Comparison of ENCODE assay signal across 8 cellular contexts in the genomic region with DNA sequence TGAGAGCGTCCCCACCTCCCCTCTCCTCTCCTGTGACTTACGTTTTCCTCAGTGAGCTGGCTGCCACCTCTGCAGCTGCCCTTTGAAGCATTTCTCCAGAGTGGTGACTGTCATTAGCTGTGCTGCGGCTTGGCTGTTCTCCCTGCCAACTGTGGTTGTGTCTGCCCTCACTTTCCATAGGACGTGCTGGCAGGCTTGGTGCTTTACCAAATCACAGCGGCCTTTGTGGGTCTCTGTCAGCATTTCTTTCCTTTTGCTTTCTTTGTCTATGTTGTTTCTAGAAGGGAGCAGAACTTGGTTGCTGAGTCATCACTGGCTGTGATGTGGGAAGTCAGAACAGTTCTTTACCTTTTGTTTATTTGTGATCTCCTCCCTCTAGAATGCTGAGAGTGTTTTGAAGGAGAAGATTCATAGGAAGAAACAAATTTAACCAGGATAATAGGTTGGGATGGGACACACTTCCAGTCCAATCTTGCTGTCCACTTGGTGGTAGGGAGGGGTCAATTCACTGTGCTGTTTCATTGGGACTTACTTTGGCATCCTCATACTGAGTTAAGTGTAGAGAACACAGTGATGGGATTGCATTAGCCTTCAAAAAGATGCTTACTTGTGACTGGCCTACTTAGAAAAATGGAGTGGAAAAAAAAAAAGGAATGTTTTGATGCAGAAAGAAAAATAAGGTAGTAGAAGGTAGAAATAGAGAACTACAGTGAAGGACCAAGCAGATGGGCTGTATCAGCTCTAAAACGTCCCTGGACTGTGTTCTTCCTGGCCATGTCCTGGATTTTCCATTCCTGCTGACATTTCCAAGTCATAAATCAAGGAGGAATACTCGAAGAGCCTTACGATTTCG.
DNase-seq lines count a peak whose midpoint lies in the region; ATAC-seq and TF ChIP-seq lines count a peak whose summit lies in the region.

No MANE protein-coding gene starts in this region.

- no peak for TF ChIP-seq POLR2A in esophagus squamous epithelium (IDR thresholded peaks at IDR 0.05)

- H3K27me3 ChIP-seq in esophagus squamous epithelium, result no peaks in the 10 kb centered on the region

- H3K36me3 ChIP-seq in esophagus squamous epithelium, result no peaks in the 10 kb centered on the region

- no peak overlapping the region for H3K4me3 Mint-ChIP-seq in progenitor cell of endocrine pancreas (ENCODE audit: low read depth)

- TF ChIP-seq CTCF in RWPE1 (conservative IDR thresholded peaks at IDR 0.05; ENCODE audit: low read depth), result no peak
- TF ChIP-seq CTCF in esophagus squamous epithelium (IDR thresholded peaks at IDR 0.05), result no peak
- no peak for TF ChIP-seq CTCF in progenitor cell of endocrine pancreas (IDR thresholded peaks at IDR 0.05; ENCODE audit: unreplicated experiment)

- POLR2A ChIA-PET in RWPE1 (lab: Yijun Ruan, JAX; ENCODE audit: low non-redundant PET), result no interaction called here

- CTCF ChIA-PET in RWPE1 (lab: Yijun Ruan, JAX), result interaction anchor here (0.6 kb wide), 1 partner anchor 468 kb away, joined by 6 read pairs; no protein-coding TSS in a partner anchor

- peaks cover 12 to 63% (median 41%) of the 10 kb centered on the region in 3 donors for H3K4me1 ChIP-seq in esophagus squamous epithelium

- H3K9me3 Mint-ChIP-seq in progenitor cell of endocrine pancreas (ENCODE audit: low read depth), result no peaks in the 10 kb centered on the region

- peaks cover 13% of the 10 kb centered on the region for H3K4me1 Mint-ChIP-seq in progenitor cell of endocrine pancreas (ENCODE audit: low read depth)

- no peak overlapping the region for H3K27ac Mint-ChIP-seq in progenitor cell of endocrine pancreas

- no peaks in the 10 kb centered on the region for H3K9me3 ChIP-seq in esophagus squamous epithelium

- ATAC-seq in sciatic nerve, result peak; percentile 83
- ATAC-seq in HG03025 (IDR thresholded peaks at IDR 0.05; ENCODE audit: low FRiP score, unreplicated experiment), result no peak

- DNase-seq in Daoy (ENCODE audit: low read depth) (peak; percentile 80), RWPE1 (ENCODE audit: low spot score) (no peak), esophagus squamous epithelium (lab: John Stamatoyannopoulos, UW) (no peak), sciatic nerve (ENCODE audit: low spot score) (no peak), progenitor cell of endocrine pancreas (ENCODE audit: low spot score, unreplicated experiment) (no peak), NCI-H146 (lab: John Stamatoyannopoulos, UW) (no peak)
- DNase-seq in activated effector memory CD4-positive, alpha-beta T cell treated with Interleukin-2 at 50 U/mL for 16 hours, result no peak

- H3K4me3 ChIP-seq in esophagus squamous epithelium, result peak overlapping the region in 1 of 4 donors; percentile 30

- intact Hi-C loops in esophagus squamous epithelium (cut with DNase I) (no loop called here), sciatic nerve (cut with DNase I) (no loop called here)

- H3K27me3 Mint-ChIP-seq in progenitor cell of endocrine pancreas, result peaks cover 15% of the 10 kb centered on the region

- H3K27ac ChIP-seq in RWPE1 (peak overlapping the region; percentile 78), esophagus squamous epithelium (peak overlapping the region; percentile 65 to 90 (median 81))

- H3K36me3 Mint-ChIP-seq in progenitor cell of endocrine pancreas (ENCODE audit: insufficient read depth), result no peaks in the 10 kb centered on the region

- 17 to 18% methylated on average over 9 of the region's 9 CpGs for WGBS in esophagus squamous epithelium, 2 donors
